In the genomic region with DNA sequence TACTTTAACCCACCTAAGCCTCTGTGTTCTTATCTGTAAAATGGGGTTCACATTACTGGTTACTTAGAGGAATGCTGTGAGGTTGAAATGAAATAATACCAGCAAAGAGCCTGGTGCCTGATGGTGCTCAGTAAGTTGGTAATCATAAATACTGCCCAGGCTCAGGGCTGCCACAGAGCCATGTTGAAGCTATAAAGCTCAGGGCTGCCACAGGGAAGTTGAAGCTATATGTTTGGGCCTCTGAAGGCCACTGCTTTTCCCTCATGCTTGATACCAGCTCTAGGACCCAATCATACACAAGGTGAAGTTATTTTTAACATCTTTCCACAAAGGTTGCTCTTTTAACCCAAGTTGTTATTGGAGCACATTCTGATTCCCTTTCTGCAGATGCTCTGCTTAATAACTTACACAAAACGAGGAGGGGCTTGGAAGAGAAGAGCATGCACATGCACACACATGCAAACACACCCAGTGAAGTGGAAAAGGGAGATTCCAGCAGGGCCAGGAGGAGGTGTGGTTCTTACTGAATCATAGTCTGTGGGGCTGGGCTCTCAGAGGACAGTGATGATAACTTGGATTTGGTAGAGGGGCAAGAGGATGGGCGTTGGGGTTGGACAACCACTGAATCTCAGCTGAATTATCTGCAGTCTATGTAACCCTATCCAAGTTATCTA, we compare ENCODE assay signal across 10 cellular contexts. TPM values are rescaled to one million over a fixed set of nuclear protein-coding genes. Genes with fewer than 3 reads are reported as not detected.
A peak's percentile ranks its signal among the peaks of the same experiment; 100 is the strongest.
DNase-seq lines count a peak whose midpoint lies in the region; ATAC-seq and TF ChIP-seq lines count a peak whose summit lies in the region.
"Had no signal": no experiment of that assay in that cellular context is flagged by ENCODE, and none has a peak within 500 bp of the region (broad histone marks: within the 10 kb centered on the region; RNA-seq: fewer than 3 reads in every experiment).

No MANE protein-coding gene starts in this region.

- no peaks in the 10 kb centered on the region for H3K79me2 ChIP-seq in mammary epithelial cell (ENCODE audit: insufficient read depth, low read length)

- no peak overlapping the region for H3K4me2 ChIP-seq in mammary epithelial cell (ENCODE audit: insufficient read depth, low read depth, low read length)

- H3K27ac ChIP-seq in mammary epithelial cell (ENCODE audit: insufficient read depth, low read depth, low read length) (no peak overlapping the region), coronary artery (no peak overlapping the region)

- BruUV-seq in mammary epithelial cell (replicated peaks; lab: Mats Ljungman, UMichigan): no TSS peak

- TF ChIP-seq CTCF in GM10266 (IDR thresholded peaks at IDR 0.05; ENCODE audit: control insufficient read depth, insufficient read depth, low read depth, missing control alignments): no peak
- TF ChIP-seq CTCF in mammary epithelial cell (conservative IDR thresholded peaks at IDR 0.05 in 1 of 2, IDR thresholded peaks at IDR 0.05 in 1 of 2; ENCODE audit: extremely low read depth in 1 of 2, insufficient read depth in 1 of 2, low read depth in 1 of 2, low read length in 2 of 2): no peak
- TF ChIP-seq CTCF in coronary artery (IDR thresholded peaks at IDR 0.05): no peak

- dilution Hi-C loops in mammary epithelial cell (cut with HindIII; ENCODE audit: low sequenced_read_pairs): no loop called here

- ATAC-seq in GM19397 (IDR thresholded peaks at IDR 0.05; ENCODE audit: unreplicated experiment) (peak; percentile 72), HG03095 (IDR thresholded peaks at IDR 0.05; ENCODE audit: unreplicated experiment) (peak; percentile 54)

- WGBS in mammary epithelial cell (ENCODE audit: low coverage, missing lambda C conversion rate): 50% methylated on average over 1 of the region's 2 CpGs

- peaks cover 2% of the 10 kb centered on the region for H3K36me3 ChIP-seq in mammary epithelial cell (ENCODE audit: insufficient read depth, low read length)

- no peak overlapping the region for H2AFZ ChIP-seq in mammary epithelial cell (ENCODE audit: low read depth, low read length)

- no peaks in the 10 kb centered on the region for H4K20me1 ChIP-seq in mammary epithelial cell (ENCODE audit: insufficient read depth, low read length)

- no peaks in the 10 kb centered on the region for H3K9me3 ChIP-seq in mammary epithelial cell (replicated peaks; ENCODE audit: insufficient read depth, low read length)
- H3K9me3 ChIP-seq: Caco-2 had no signal

- in situ Hi-C loops in mammary epithelial cell (cut with MboI; ENCODE audit: low sequenced_read_pairs in 2 of 2): loop anchor here in 1 of 2 donors (25.0 kb wide), 2 partner anchors 136 to 236 kb away; a partner anchor contains a TSS

- H3K27me3 ChIP-seq in mammary epithelial cell (ENCODE audit: insufficient read depth, low read length): no peaks in the 10 kb centered on the region

- DNase-seq in GM10266 (ENCODE audit: extremely low spot score): peak; percentile 40
- peak; percentile 65 for DNase-seq in mammary epithelial cell
- no peak for DNase-seq in stimulated activated CD8-positive, alpha-beta memory T cell treated with anti-CD3 and anti-CD28 coated beads, Interleukin-4, amount 100 ng/mL, for 48 hours
- DNase-seq in C1 segment of cervical spinal cord (lab: John Stamatoyannopoulos, UW): no peak
- DNase-seq in coronary artery (ENCODE audit: low spot score): no peak
- no peak for DNase-seq in mesenteric fat pad (ENCODE audit: low spot score)
- DNase-seq: Caco-2, NCI-H2227 treated with DMSO at 0.1 percent for 48 hours had no signal

- CTCF ChIA-PET in mammary epithelial cell (lab: Charles Lee; ENCODE audit: low non-redundant PET): interaction anchor here (0.6 kb wide), 1 partner anchor 18 kb away, joined by 5 read pairs; no protein-coding TSS in a partner anchor

- H3K4me1 ChIP-seq in mammary epithelial cell (ENCODE audit: insufficient read depth, low read length): peaks cover 9% of the 10 kb centered on the region

- H3K9ac ChIP-seq in mammary epithelial cell (ENCODE audit: insufficient read depth, low read length): no peak overlapping the region

- H3K4me3 ChIP-seq in mammary epithelial cell (replicated peaks in 1 of 3; ENCODE audit: insufficient read depth in 1 of 3, low read depth in 2 of 3, low read length in 3 of 3): no peak overlapping the region
- no peak overlapping the region for H3K4me3 ChIP-seq in coronary artery

- intact Hi-C loops in mammary epithelial cell (cut with micrococcal nuclease): no loop called here

RNA-seq across cellular contexts. Expression of a gene that starts 17.4 kb away (rescaled TPM):
- total RNA-seq in mammary epithelial cell: 10 to 100 TPM; 14.6 to 18.8 TPM
- 7.1 TPM for polyA plus RNA-seq in mammary epithelial cell
- 18.0 TPM for polyA minus RNA-seq in mammary epithelial cell
- 51.1 TPM for total RNA-seq in mesenteric fat pad

Comparison
In these comparisons a context has a peak if more than half of its experiments do, and no peak if none do; other contexts are left out.
1. DNase-seq: peak in GM10266 (single experiment) and mammary epithelial cell (single experiment); none in stimulated activated CD8-positive, alpha-beta memory T cell treated with anti-CD3 and anti-CD28 coated beads, Interleukin-4, amount 100 ng/mL, for 48 hours (single experiment), C1 segment of cervical spinal cord (0 of 14), coronary artery (single experiment) and mesenteric fat pad (single experiment).